12 cellular contexts compared by ENCODE assay signal in genomic region chr12:67320614-67321305, GRCh38. TPM values are rescaled to one million over a fixed set of nuclear protein-coding genes. Genes with fewer than 3 reads are reported as not detected.
DNase-seq lines count a peak whose midpoint lies in the region; ATAC-seq and TF ChIP-seq lines count a peak whose summit lies in the region.
"Had no signal": no experiment of that assay in that cellular context is flagged by ENCODE, and none has a peak within 500 bp of the region (broad histone marks: within the 10 kb centered on the region; RNA-seq: fewer than 3 reads in every experiment).

No MANE protein-coding gene starts in this region.

- DNase-seq in activated naive CD4-positive, alpha-beta T cell treated with Interleukin-2 at 50 U/mL for 16 hours, result no peak
- peak; percentile 26 for DNase-seq in RKO (ENCODE audit: low spot score)
- DNase-seq in foreskin keratinocyte, result peak in 1 of 2 donors; percentile 34
- DNase-seq in smooth muscle cell (lab: John Stamatoyannopoulos, UW; ENCODE audit: unreplicated experiment), result no peak
- no peak for DNase-seq in HUDEP-2 (lab: John Stamatoyannopoulos, UW; ENCODE audit: unreplicated experiment in 76 of 76)
- DNase-seq in NCI-H748 treated with DMSO at 0.1 percent for 48 hours (lab: John Stamatoyannopoulos, UW), result no peak
- DNase-seq: activated CD4-positive, alpha-beta T cell treated with anti-CD3 and anti-CD28 coated beads, Interleukin-2, amount 50 U/mL, for 48 hours; NCI-H2227 treated with DMSO at 0.1 percent for 48 hours; nucleus accumbens; T-helper 1 cell had no signal

- no peak overlapping the region for H3K4me2 ChIP-seq in smooth muscle cell

- no peaks in the 10 kb centered on the region for H3K9me3 ChIP-seq in smooth muscle cell (replicated peaks; ENCODE audit: low read depth)

- H3F3A ChIP-seq in smooth muscle cell (ENCODE audit: low read depth), result no peaks in the 10 kb centered on the region

- ATAC-seq in foreskin keratinocyte (peak; percentile 41), GM19351 (IDR thresholded peaks at IDR 0.05; ENCODE audit: unreplicated experiment) (no peak)

- H3K36me3 Mint-ChIP-seq in activated naive CD4-positive, alpha-beta T cell treated with anti-CD3 and anti-CD28 coated beads, Interleukin-2, amount 50 U/mL, for 24 hours, result peaks cover 21% of the 10 kb centered on the region

- H3K27ac ChIP-seq in foreskin keratinocyte (no peak overlapping the region), smooth muscle cell (ENCODE audit: low read depth) (peak overlapping the region; percentile 18)

- no peaks in the 10 kb centered on the region for H3K27me3 ChIP-seq in foreskin keratinocyte
- no peaks in the 10 kb centered on the region for H3K27me3 ChIP-seq in smooth muscle cell (ENCODE audit: low read depth)

- TF ChIP-seq CTCF in foreskin keratinocyte (conservative IDR thresholded peaks at IDR 0.05), result no peak
- TF ChIP-seq CTCF in smooth muscle cell (IDR thresholded peaks at IDR 0.05; ENCODE audit: borderline replicate concordance, insufficient read depth, poor library complexity, severe bottlenecking), result no peak

- H3K4me1 ChIP-seq in foreskin keratinocyte (no peaks in the 10 kb centered on the region), smooth muscle cell (ENCODE audit: low read depth) (no peaks in the 10 kb centered on the region)

- H3K4me3 Mint-ChIP-seq in activated naive CD4-positive, alpha-beta T cell treated with anti-CD3 and anti-CD28 coated beads, Interleukin-2, amount 50 U/mL, for 24 hours, result no peak overlapping the region

- H3K79me2 ChIP-seq in smooth muscle cell (ENCODE audit: low read depth), result no peaks in the 10 kb centered on the region

- H3K4me1 Mint-ChIP-seq in activated naive CD4-positive, alpha-beta T cell treated with anti-CD3 and anti-CD28 coated beads, Interleukin-2, amount 50 U/mL, for 24 hours, result peaks cover 18% of the 10 kb centered on the region

- 94% methylated on average over 3 of the region's 3 CpGs for WGBS in smooth muscle cell (ENCODE audit: low lambda C conversion rate)

- H3K9me3 Mint-ChIP-seq in activated naive CD4-positive, alpha-beta T cell treated with anti-CD3 and anti-CD28 coated beads, Interleukin-2, amount 50 U/mL, for 24 hours, result peaks cover 5% of the 10 kb centered on the region

- H3K9ac ChIP-seq in smooth muscle cell (ENCODE audit: low read depth), result no peak overlapping the region

- no peaks in the 10 kb centered on the region for H3K27me3 Mint-ChIP-seq in activated naive CD4-positive, alpha-beta T cell treated with anti-CD3 and anti-CD28 coated beads, Interleukin-2, amount 50 U/mL, for 24 hours

- H4K20me1 ChIP-seq in smooth muscle cell (ENCODE audit: low read depth), result no peaks in the 10 kb centered on the region

- no peak overlapping the region for H2AFZ ChIP-seq in smooth muscle cell (ENCODE audit: low read depth)

- H3K27ac Mint-ChIP-seq in activated naive CD4-positive, alpha-beta T cell treated with anti-CD3 and anti-CD28 coated beads, Interleukin-2, amount 50 U/mL, for 24 hours, result peak overlapping the region; percentile 89

- no peak overlapping the region for H3K4me3 ChIP-seq in smooth muscle cell

- H3K36me3 ChIP-seq in smooth muscle cell (ENCODE audit: low read depth), result no peaks in the 10 kb centered on the region

RNA-seq across cellular contexts. Expression of gene CAND1, which starts 51.6 kb away (rescaled TPM):
- total RNA-seq in foreskin keratinocyte (126 and 129 TPM in 2 replicates), smooth muscle cell (123 and 158 TPM in 2 replicates)
- polyA plus RNA-seq in foreskin keratinocyte (28.3 and 34.9 TPM in 2 replicates), smooth muscle cell (122 TPM in 2 replicates)
